ENCODE assay signal across 23 cellular contexts in genomic region chr1:42797414-42797813, GRCh38. TPM values are rescaled to one million over a fixed set of nuclear protein-coding genes. Genes with fewer than 3 reads are reported as not detected.
DNase-seq lines count a peak whose midpoint lies in the region; ATAC-seq, FAIRE-seq and TF ChIP-seq lines count a peak whose summit lies in the region.
"Had no signal": no experiment of that assay in that cellular context is flagged by ENCODE, and none has a peak within 500 bp of the region (broad histone marks: within the 10 kb centered on the region; RNA-seq: fewer than 3 reads in every experiment).

No MANE protein-coding gene starts in this region.

- no peak overlapping the region for H3K4me3 Mint-ChIP-seq in activated T-helper 2 cell treated with anti-CD3 and anti-CD28 coated beads, Interferon-gamma antibody, Interleukin-2, Interleukin-4, amounts not matched to agents 10 μg/mL and 5 μg/mL and 100 μg/mL, durations not matched to agents 14 hours and 24 hours and 36 hours (ENCODE audit: low read depth)
- H3K4me3 Mint-ChIP-seq: B cell; CD4-positive, alpha-beta T cell; CD8-positive, alpha-beta T cell had no signal

- H3K27ac Mint-ChIP-seq in activated T-helper 2 cell treated with anti-CD3 and anti-CD28 coated beads, Interferon-gamma antibody, Interleukin-2, Interleukin-4, amounts not matched to agents 10 μg/mL and 5 μg/mL and 100 μg/mL, durations not matched to agents 14 hours and 24 hours and 36 hours, result no peak overlapping the region
- H3K27ac Mint-ChIP-seq: B cell; CD4-positive, alpha-beta T cell; CD8-positive, alpha-beta T cell had no signal

- no peaks in the 10 kb centered on the region for H3K9me3 ChIP-seq in body of pancreas
- H3K9me3 ChIP-seq in pancreas, result no peaks in the 10 kb centered on the region
- H3K9me3 ChIP-seq: A549; BLaER1 treated with 17β-estradiol and CSF1 and Interleukin-3, amounts not matched to agents 10 nM and 100 nM; Caco-2 had no signal

- FAIRE-seq in GM12892 (lab: Jason Lieb, UNC) (peak; percentile 9), pancreas (lab: Jason Lieb, UNC) (no peak)
- FAIRE-seq: A549, D721Med, G401.6, GM12891, GM18507 had no signal

- no peaks in the 10 kb centered on the region for H3K4me1 Mint-ChIP-seq in activated T-helper 2 cell treated with anti-CD3 and anti-CD28 coated beads, Interferon-gamma antibody, Interleukin-2, Interleukin-4, amounts not matched to agents 10 μg/mL and 5 μg/mL and 100 μg/mL, durations not matched to agents 14 hours and 24 hours and 36 hours (ENCODE audit: low read depth)
- H3K4me1 Mint-ChIP-seq: B cell had no signal

- H3K4me3 ChIP-seq in body of pancreas (no peak overlapping the region), pancreas (no peak overlapping the region)
- H3K4me3 ChIP-seq: A549; BLaER1 treated with 17β-estradiol and CSF1 and Interleukin-3, amounts not matched to agents 10 nM and 100 nM had no signal

- no peaks in the 10 kb centered on the region for H3K36me3 Mint-ChIP-seq in activated T-helper 2 cell treated with anti-CD3 and anti-CD28 coated beads, Interferon-gamma antibody, Interleukin-2, Interleukin-4, amounts not matched to agents 10 μg/mL and 5 μg/mL and 100 μg/mL, durations not matched to agents 14 hours and 24 hours and 36 hours (ENCODE audit: low read depth)
- H3K36me3 Mint-ChIP-seq: CD8-positive, alpha-beta T cell had no signal

- 50 to 54% methylated on average over 3 of the region's 3 CpGs for WGBS in body of pancreas, 2 donors
- WGBS in pancreas, 2 donors, result 50 to 54% methylated on average over 3 of the region's 3 CpGs

- H3K27ac ChIP-seq in body of pancreas (no peak overlapping the region), pancreas (no peak overlapping the region)
- H3K27ac ChIP-seq: 22Rv1; A549; BLaER1 treated with 17β-estradiol and CSF1 and Interleukin-3, amounts not matched to agents 10 nM and 100 nM; C4-2B had no signal

- TF ChIP-seq CTCF in body of pancreas (IDR thresholded peaks at IDR 0.05), result no peak
- no peak for TF ChIP-seq CTCF in pancreas (IDR thresholded peaks at IDR 0.05)

- H3K27me3 ChIP-seq in body of pancreas, result no peaks in the 10 kb centered on the region
- H3K27me3 ChIP-seq in pancreas, result no peaks in the 10 kb centered on the region
- H3K27me3 ChIP-seq: BLaER1 treated with 17β-estradiol and CSF1 and Interleukin-3, amounts not matched to agents 10 nM and 100 nM had no signal

- H3K9me3 Mint-ChIP-seq in activated T-helper 2 cell treated with anti-CD3 and anti-CD28 coated beads, Interferon-gamma antibody, Interleukin-2, Interleukin-4, amounts not matched to agents 10 μg/mL and 5 μg/mL and 100 μg/mL, durations not matched to agents 14 hours and 24 hours and 36 hours, result no peaks in the 10 kb centered on the region
- H3K9me3 Mint-ChIP-seq: CD4-positive, alpha-beta T cell; CD8-positive, alpha-beta T cell had no signal

- H3K27me3 Mint-ChIP-seq in activated T-helper 2 cell treated with anti-CD3 and anti-CD28 coated beads, Interferon-gamma antibody, Interleukin-2, Interleukin-4, amounts not matched to agents 10 μg/mL and 5 μg/mL and 100 μg/mL, durations not matched to agents 14 hours and 24 hours and 36 hours (ENCODE audit: low read depth), result peaks cover 8% of the 10 kb centered on the region
- H3K27me3 Mint-ChIP-seq: B cell; CD4-positive, alpha-beta T cell had no signal

- H3K36me3 ChIP-seq in body of pancreas (replicated peaks in 1 of 2; ENCODE audit: insufficient read depth in 1 of 2, low read depth in 2 of 2) (no peaks in the 10 kb centered on the region), pancreas (no peaks in the 10 kb centered on the region)
- H3K36me3 ChIP-seq: BLaER1 treated with 17β-estradiol and CSF1 and Interleukin-3, amounts not matched to agents 10 nM and 100 nM had no signal

- H3K4me1 ChIP-seq in body of pancreas, result no peaks in the 10 kb centered on the region
- peaks cover 0 to 4% (median 0%) of the 10 kb centered on the region in 3 donors for H3K4me1 ChIP-seq in pancreas
- H3K4me1 ChIP-seq: A549, Caco-2 had no signal

- intact Hi-C loops in body of pancreas (cut with DNase I), result no loop called here
- intact Hi-C loops in pancreas (cut with DNase I), result no loop called here
- intact Hi-C loops in activated T-helper 2 cell treated with anti-CD3 and anti-CD28 coated beads, Interferon-gamma antibody, Interleukin-2, Interleukin-4, amounts not matched to agents 10 μg/mL and 5 μg/mL and 100 μg/mL, durations not matched to agents 14 hours and 24 hours and 36 hours (cut with micrococcal nuclease), result no loop called here

- no peak for DNase-seq in GM12892 (ENCODE audit: insufficient read length)
- no peak for DNase-seq in body of pancreas
- no peak for DNase-seq in pancreas
- DNase-seq in activated T-helper 2 cell treated with anti-CD3 and anti-CD28 coated beads, Interferon-gamma antibody, Interleukin-2, Interleukin-4, amounts not matched to agents 10 μg/mL and 5 μg/mL and 100 μg/mL, durations not matched to agents 14 hours and 24 hours and 36 hours (ENCODE audit: low spot score), result no peak
- DNase-seq: AML-193; Caco-2; Calu3; CD4-positive, alpha-beta T cell; CD8-positive, alpha-beta T cell; DMS79 treated with DMSO at 0.1 percent for 48 hours; GF-D8 had no signal

- ATAC-seq in body of pancreas (peak; percentile 9), pancreas (peak; percentile 49 to 89 (median 53)), HG03175 (IDR thresholded peaks at IDR 0.05; ENCODE audit: unreplicated experiment) (no peak)
- ATAC-seq: A549; CD8-positive, alpha-beta T cell had no signal

- TF ChIP-seq POLR2A in GM12892 (IDR thresholded peaks at IDR 0.05; ENCODE audit: low read depth, low read length) (no peak), body of pancreas (IDR thresholded peaks at IDR 0.05) (no peak)

RNA-seq across cellular contexts. Expression of gene TMEM269, which starts 12.6 kb away (rescaled TPM):
- 0.38 TPM for polyA plus RNA-seq in GM12892 (2012; ENCODE audit: missing spikeins)
- total RNA-seq in body of pancreas, result not detected
- under 1 TPM in 3 of 6 donors, not detected in 3; 0.18 to 0.35 (median 0.23) TPM for total RNA-seq in pancreas
- polyA plus RNA-seq in pancreas, result under 1 TPM in 1 of 2 donors, not detected in 1; 0.04 TPM
- 0.16 and 0.39 TPM in 2 replicates for total RNA-seq in activated T-helper 2 cell treated with anti-CD3 and anti-CD28 coated beads, Interferon-gamma antibody, Interleukin-2, Interleukin-4, amounts not matched to agents 10 μg/mL and 5 μg/mL and 100 μg/mL, durations not matched to agents 14 hours and 24 hours and 36 hours
- total RNA-seq: A172 had no signal
- polyA plus RNA-seq: BJ had no signal

RNA-seq across cellular contexts. Expression of gene ERMAP, which starts 19.5 kb away (rescaled TPM):
- 5.4 TPM for polyA plus RNA-seq in GM12892 (2012; ENCODE audit: missing spikeins)
- 10 to 100 TPM in 1 of 2 donors, 1 to 10 TPM in 1; 8.8 to 11.9 TPM for total RNA-seq in body of pancreas
- 10 to 100 TPM in 1 of 6 donors, 1 to 10 TPM in 5; 7.0 to 11.2 (median 8.5) TPM for total RNA-seq in pancreas
- polyA plus RNA-seq in pancreas, result 1 to 10 TPM; 4.8 to 9.2 TPM
- total RNA-seq in activated T-helper 2 cell treated with anti-CD3 and anti-CD28 coated beads, Interferon-gamma antibody, Interleukin-2, Interleukin-4, amounts not matched to agents 10 μg/mL and 5 μg/mL and 100 μg/mL, durations not matched to agents 14 hours and 24 hours and 36 hours, result 3.1 and 4.8 TPM in 2 replicates

RNA-seq across cellular contexts. Expression of gene SVBP, which starts 19.8 kb away (rescaled TPM):
- 25.6 TPM for polyA plus RNA-seq in GM12892 (2012; ENCODE audit: missing spikeins)
- 10 to 100 TPM; 12.2 to 12.5 TPM for total RNA-seq in body of pancreas
- total RNA-seq in pancreas, result 1 to 10 TPM; 3.2 to 9.7 (median 5.1) TPM
- 10 to 100 TPM; 12.3 to 25.5 TPM for polyA plus RNA-seq in pancreas
- total RNA-seq in activated T-helper 2 cell treated with anti-CD3 and anti-CD28 coated beads, Interferon-gamma antibody, Interleukin-2, Interleukin-4, amounts not matched to agents 10 μg/mL and 5 μg/mL and 100 μg/mL, durations not matched to agents 14 hours and 24 hours and 36 hours, result 11.4 and 12.3 TPM in 2 replicates

RNA-seq across cellular contexts. Expression of gene C1orf50, which starts 30.4 kb away (rescaled TPM):
- 5.8 TPM for polyA plus RNA-seq in GM12892 (2012; ENCODE audit: missing spikeins)
- 1 to 10 TPM; 2.0 to 2.1 TPM for total RNA-seq in body of pancreas
- total RNA-seq in pancreas, result 1 to 10 TPM; 1.6 to 3.5 (median 2.8) TPM
- 1 to 10 TPM; 2.4 to 2.5 TPM for polyA plus RNA-seq in pancreas
- 6.9 and 10.3 TPM in 2 replicates for total RNA-seq in activated T-helper 2 cell treated with anti-CD3 and anti-CD28 coated beads, Interferon-gamma antibody, Interleukin-2, Interleukin-4, amounts not matched to agents 10 μg/mL and 5 μg/mL and 100 μg/mL, durations not matched to agents 14 hours and 24 hours and 36 hours

RNA-seq across cellular contexts. Expression of gene P3H1, which starts 30.6 kb away (rescaled TPM):
- 14.5 TPM for polyA plus RNA-seq in GM12892 (2012; ENCODE audit: missing spikeins)
- 10 to 100 TPM; 16.9 to 34.9 TPM for total RNA-seq in body of pancreas
- 10 to 100 TPM in 4 of 6 donors, 1 to 10 TPM in 2; 6.8 to 26.2 (median 11.8) TPM for total RNA-seq in pancreas
- 10 to 100 TPM; 27.0 to 37.0 TPM for polyA plus RNA-seq in pancreas
- 47.9 and 56.7 TPM in 2 replicates for total RNA-seq in activated T-helper 2 cell treated with anti-CD3 and anti-CD28 coated beads, Interferon-gamma antibody, Interleukin-2, Interleukin-4, amounts not matched to agents 10 μg/mL and 5 μg/mL and 100 μg/mL, durations not matched to agents 14 hours and 24 hours and 36 hours
